Comparison of ENCODE assay signal across 8 cellular contexts in genomic region chr11:73661035-73661628, GRCh38. TPM values are rescaled to one million over a fixed set of nuclear protein-coding genes. Genes with fewer than 3 reads are reported as not detected.
DNase-seq lines count a peak whose midpoint lies in the region; ATAC-seq and TF ChIP-seq lines count a peak whose summit lies in the region.

No MANE protein-coding gene starts in this region.

- no peaks in the 10 kb centered on the region for H3K27me3 ChIP-seq in GM06990 (replicated peaks; ENCODE audit: control insufficient read depth, insufficient read depth, low read length)

- DNase-seq in GM06990 (ENCODE audit: extremely low read depth, insufficient read length), result peak; percentile 79
- peak; percentile 47 for DNase-seq in NCI-H510A (lab: John Stamatoyannopoulos, UW)
- peak; percentile 84 for DNase-seq in activated CD4-positive, alpha-beta T cell treated with anti-CD3 and anti-CD28 coated beads, Interleukin-2, amount 10 ng/mL, durations not matched to agents 7 days and 5 days
- DNase-seq in coronary artery (ENCODE audit: low spot score), result peak; percentile 86
- DNase-seq in left kidney (ENCODE audit: low read depth, low spot score), result peak; percentile 96
- peak; percentile 83 for DNase-seq in stimulated activated CD4-positive, alpha-beta T cell treated with anti-CD3 and anti-CD28 coated beads, Interleukin-1b, Interleukin-23, amount 100 ng/mL, for 48 hours

- peak; percentile 59 for ATAC-seq in HG02973 (IDR thresholded peaks at IDR 0.05; ENCODE audit: unreplicated experiment)
- ATAC-seq in HG03135 (IDR thresholded peaks at IDR 0.05; ENCODE audit: unreplicated experiment), result no peak

- H3K4me3 ChIP-seq in GM06990 (replicated peaks; ENCODE audit: low read depth, low read length), result peak overlapping the region; percentile 30
- peak overlapping the region; percentile 62 for H3K4me3 ChIP-seq in coronary artery

- H3K36me3 Mint-ChIP-seq in activated CD4-positive, alpha-beta T cell treated with anti-CD3 and anti-CD28 coated beads, Interleukin-2, amount 10 ng/mL, durations not matched to agents 7 days and 5 days (ENCODE audit: low read depth), result no peaks in the 10 kb centered on the region

- no peak overlapping the region for H3K27ac ChIP-seq in coronary artery

- H3K4me1 Mint-ChIP-seq in activated CD4-positive, alpha-beta T cell treated with anti-CD3 and anti-CD28 coated beads, Interleukin-2, amount 10 ng/mL, durations not matched to agents 7 days and 5 days, result peaks cover 12% of the 10 kb centered on the region

- TF ChIP-seq CTCF in GM06990 (IDR thresholded peaks at IDR 0.05; ENCODE audit: insufficient read depth, low read length, poor library complexity, severe bottlenecking) (peak; percentile 96), coronary artery (IDR thresholded peaks at IDR 0.05) (peak; percentile 97)

- H3K9me3 Mint-ChIP-seq in activated CD4-positive, alpha-beta T cell treated with anti-CD3 and anti-CD28 coated beads, Interleukin-2, amount 10 ng/mL, durations not matched to agents 7 days and 5 days, result no peaks in the 10 kb centered on the region

- POLR2A ChIA-PET in activated CD4-positive, alpha-beta T cell treated with anti-CD3 and anti-CD28 coated beads, Interleukin-2, amount 10 ng/mL, durations not matched to agents 7 days and 5 days (lab: Charles Lee), result no interaction called here

- H3K4me3 Mint-ChIP-seq in activated CD4-positive, alpha-beta T cell treated with anti-CD3 and anti-CD28 coated beads, Interleukin-2, amount 10 ng/mL, durations not matched to agents 7 days and 5 days, result peak overlapping the region; percentile 53

- H3K27me3 Mint-ChIP-seq in activated CD4-positive, alpha-beta T cell treated with anti-CD3 and anti-CD28 coated beads, Interleukin-2, amount 10 ng/mL, durations not matched to agents 7 days and 5 days, result no peaks in the 10 kb centered on the region

- no peaks in the 10 kb centered on the region for H3K36me3 ChIP-seq in GM06990 (ENCODE audit: control insufficient read depth, insufficient read depth, low read length)

- H3K27ac Mint-ChIP-seq in activated CD4-positive, alpha-beta T cell treated with anti-CD3 and anti-CD28 coated beads, Interleukin-2, amount 10 ng/mL, durations not matched to agents 7 days and 5 days, result no peak overlapping the region

- CTCF ChIA-PET in activated CD4-positive, alpha-beta T cell treated with anti-CD3 and anti-CD28 coated beads, Interleukin-2, amount 10 ng/mL, durations not matched to agents 7 days and 5 days (lab: Charles Lee), result interaction anchor here (0.8 to 4.5 kb wide), 20 partner anchors 10 to 377 kb away, joined by 3 to 39 read pairs (median 4); partner anchors contain the start of gene FAM168A

RNA-seq across cellular contexts. Expression of gene PLEKHB1, which starts 14.8 kb away (rescaled TPM):
- total RNA-seq in activated CD4-positive, alpha-beta T cell treated with anti-CD3 and anti-CD28 coated beads, Interleukin-2, amount 10 ng/mL, durations not matched to agents 7 days and 5 days, result 10 to 100 TPM; 12.6 to 13.6 TPM
